Comparison of ENCODE assay signal across 15 cellular contexts in the genomic region with DNA sequence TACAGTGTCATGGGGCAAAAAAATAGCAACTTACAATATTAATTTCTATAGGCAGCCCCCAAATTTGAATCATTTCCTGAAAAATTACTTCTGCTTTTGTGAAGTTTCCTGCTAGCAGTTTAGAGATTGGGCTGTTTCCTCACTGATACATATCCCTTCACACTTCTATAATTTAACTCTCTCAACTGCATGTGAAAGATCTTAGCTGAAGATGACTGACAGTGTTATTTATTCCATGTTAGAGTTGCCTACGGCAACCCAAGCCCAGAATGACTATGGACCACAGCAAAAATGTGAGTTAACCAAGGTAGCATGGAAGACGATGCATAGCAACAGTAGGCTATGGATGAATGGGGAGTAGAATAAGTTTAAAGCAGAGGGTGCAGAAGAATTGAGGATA. TPM values are rescaled to one million over a fixed set of nuclear protein-coding genes. Genes with fewer than 3 reads are reported as not detected.
DNase-seq lines count a peak whose midpoint lies in the region; ATAC-seq, FAIRE-seq and TF ChIP-seq lines count a peak whose summit lies in the region.
"Had no signal": no experiment of that assay in that cellular context is flagged by ENCODE, and none has a peak within 500 bp of the region (broad histone marks: within the 10 kb centered on the region; RNA-seq: fewer than 3 reads in every experiment).

Gene KLRG1, plus strand, starts transcription at position 122 of the 400 bp plus-strand sequence. Its CDS starts 90 bp downstream, at position 212.

- H3K4me1 ChIP-seq in effector memory CD4-positive, alpha-beta T cell (ENCODE audit: control insufficient read depth, insufficient read depth, low read length, poor library complexity, severe bottlenecking) = peaks cover 18% of the 10 kb centered on the region
- H3K4me1 ChIP-seq in HAP-1 = no peaks in the 10 kb centered on the region
- H3K4me1 ChIP-seq: right lobe of liver had no signal

- H3K4me3 Mint-ChIP-seq in T-helper 1 cell treated with Interleukin-12 subunit alpha and Interleukin-12 subunit beta and Interleukin-4 antibody, amounts not matched to agents 30 μg/mL and 1 μg/mL, for 36 hours = peak within 1 kb of the TSS; percentile 2
- H3K4me3 Mint-ChIP-seq: brain had no signal

- no peak for ATAC-seq in omental fat pad (ENCODE audit: low FRiP score)

- H3K36me3 Mint-ChIP-seq in T-helper 1 cell treated with Interleukin-12 subunit alpha and Interleukin-12 subunit beta and Interleukin-4 antibody, amounts not matched to agents 30 μg/mL and 1 μg/mL, for 36 hours (ENCODE audit: low read depth) = no peaks in the 10 kb centered on the region
- H3K36me3 Mint-ChIP-seq: brain had no signal

- H3K27ac ChIP-seq in effector memory CD4-positive, alpha-beta T cell (ENCODE audit: insufficient read depth, low read length, poor library complexity, severe bottlenecking) = peak within 1 kb of the TSS; percentile 38
- H3K27ac ChIP-seq: right lobe of liver, transverse colon had no signal

- in situ Hi-C loops in HAP-1 (cut with MboI; ENCODE audit: low sequenced_read_pairs) = no loop called here

- no peak for FAIRE-seq in H54 (lab: Jason Lieb, UNC)
- FAIRE-seq: G401.6 had no signal

- H3K36me3 ChIP-seq in effector memory CD4-positive, alpha-beta T cell (ENCODE audit: control insufficient read depth, insufficient read depth, low read length) = no peaks in the 10 kb centered on the region
- no peaks in the 10 kb centered on the region for H3K36me3 ChIP-seq in HAP-1 (replicated peaks)
- H3K36me3 ChIP-seq: esophagus squamous epithelium, right lobe of liver, transverse colon had no signal

- no peaks in the 10 kb centered on the region for H3K9me3 Mint-ChIP-seq in T-helper 1 cell treated with Interleukin-12 subunit alpha and Interleukin-12 subunit beta and Interleukin-4 antibody, amounts not matched to agents 30 μg/mL and 1 μg/mL, for 36 hours

- no peaks in the 10 kb centered on the region for H3K27me3 ChIP-seq in effector memory CD4-positive, alpha-beta T cell (replicated peaks; ENCODE audit: control insufficient read depth, insufficient read depth, low read length, poor library complexity, severe bottlenecking)
- H3K27me3 ChIP-seq in HAP-1 (ENCODE audit: low read depth) = no peaks in the 10 kb centered on the region
- H3K27me3 ChIP-seq: esophagus squamous epithelium, right lobe of liver, transverse colon had no signal

- no peak for TF ChIP-seq POLR2A in H54 (IDR thresholded peaks at IDR 0.05; ENCODE audit: low read depth, low read length)

- TF ChIP-seq CTCF in omental fat pad (IDR thresholded peaks at IDR 0.05) = no peak

- peak within 1 kb of the TSS; percentile 41 for H3K4me3 ChIP-seq in effector memory CD4-positive, alpha-beta T cell (ENCODE audit: insufficient read depth, low read depth, low read length, poor library complexity, severe bottlenecking)
- no peak within 1 kb of the TSS for H3K4me3 ChIP-seq in HAP-1
- H3K4me3 ChIP-seq: esophagus squamous epithelium, right lobe of liver, transverse colon had no signal

- H3K4me1 Mint-ChIP-seq in T-helper 1 cell treated with Interleukin-12 subunit alpha and Interleukin-12 subunit beta and Interleukin-4 antibody, amounts not matched to agents 30 μg/mL and 1 μg/mL, for 36 hours (ENCODE audit: low read depth) = peaks cover 29% of the 10 kb centered on the region
- H3K4me1 Mint-ChIP-seq: brain had no signal

- H3K27me3 Mint-ChIP-seq in T-helper 1 cell treated with Interleukin-12 subunit alpha and Interleukin-12 subunit beta and Interleukin-4 antibody, amounts not matched to agents 30 μg/mL and 1 μg/mL, for 36 hours (ENCODE audit: low read depth) = no peaks in the 10 kb centered on the region

- DNase-seq in stimulated activated CD4-positive, alpha-beta T cell treated with anti-CD3 and anti-CD28 coated beads, Interleukin-4, amount 100 ng/mL, for 24 hours = peak; percentile 22
- DNase-seq in stimulated activated CD4-positive, alpha-beta T cell treated with anti-CD3 and anti-CD28 coated beads, Interleukin-4, amount 100 ng/mL, for 1 hour = no peak
- DNase-seq in effector memory CD4-positive, alpha-beta T cell = no peak
- no peak for DNase-seq in HAP-1 (ENCODE audit: low spot score in 2 of 2)
- DNase-seq in omental fat pad (ENCODE audit: low spot score) = no peak
- DNase-seq in H54 (ENCODE audit: insufficient read length, low spot score) = no peak
- no peak for DNase-seq in ureter (ENCODE audit: low spot score)
- DNase-seq: esophagus squamous epithelium, NCI-H187, right lobe of liver, SW 1271, transverse colon had no signal

- no peaks in the 10 kb centered on the region for H3K9me3 ChIP-seq in effector memory CD4-positive, alpha-beta T cell (ENCODE audit: control insufficient read depth, low read length)
- H3K9me3 ChIP-seq in HAP-1 = no peaks in the 10 kb centered on the region
- H3K9me3 ChIP-seq: esophagus squamous epithelium, right lobe of liver, transverse colon had no signal

- peak within 1 kb of the TSS; percentile 23 for H3K27ac Mint-ChIP-seq in T-helper 1 cell treated with Interleukin-12 subunit alpha and Interleukin-12 subunit beta and Interleukin-4 antibody, amounts not matched to agents 30 μg/mL and 1 μg/mL, for 36 hours
- H3K27ac Mint-ChIP-seq: brain had no signal

RNA-seq across cellular contexts. Expression of gene KLRG1, which starts in this region (rescaled TPM):
- 10 to 100 TPM in 1 of 4 donors, 1 to 10 TPM in 3; 2.3 to 17.0 (median 6.3) TPM for total RNA-seq in omental fat pad
- 2.4 TPM for total RNA-seq in ureter
